In the genomic region with DNA sequence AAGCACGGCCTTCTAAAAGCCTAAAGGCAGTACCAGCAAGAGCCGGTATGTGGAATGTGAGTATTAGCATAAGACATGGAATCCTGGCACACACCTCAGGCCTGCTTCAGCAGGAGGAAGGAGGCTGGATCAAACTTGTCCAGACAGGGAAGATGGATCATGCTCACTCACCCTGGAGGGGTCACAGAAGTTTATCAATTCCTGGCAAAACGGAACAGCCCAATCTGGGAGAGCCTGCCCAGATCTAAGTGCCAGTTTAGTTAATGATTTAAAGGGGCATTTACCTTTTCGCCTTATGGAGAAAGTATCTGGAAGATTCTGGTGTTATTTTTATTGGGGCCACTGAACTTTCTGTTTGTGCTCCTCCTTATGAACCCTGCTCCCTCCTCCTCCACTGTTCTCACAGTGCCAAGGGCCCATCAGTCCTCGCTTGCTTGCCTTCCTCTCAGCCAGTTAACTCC, we compare ENCODE assay signal across 16 cellular contexts. TPM values are rescaled to one million over a fixed set of nuclear protein-coding genes. Genes with fewer than 3 reads are reported as not detected.
A peak's percentile ranks its signal among the peaks of the same experiment; 100 is the strongest.
DNase-seq lines count a peak whose midpoint lies in the region; ATAC-seq and TF ChIP-seq lines count a peak whose summit lies in the region.
"Had no signal": no experiment of that assay in that cellular context is flagged by ENCODE, and none has a peak within 500 bp of the region (broad histone marks: within the 10 kb centered on the region; RNA-seq: fewer than 3 reads in every experiment).

No MANE protein-coding gene starts in this region.

- no peak for TF ChIP-seq POLR2A in right lobe of liver (IDR thresholded peaks at IDR 0.05)

- TF ChIP-seq CTCF in epithelial cell of esophagus (IDR thresholded peaks at IDR 0.05; ENCODE audit: insufficient read depth, low read depth, low read length, missing control alignments) (peak; percentile 36), right lobe of liver (IDR thresholded peaks at IDR 0.05) (peak in 1 of 4 donors; percentile 9), upper lobe of right lung (IDR thresholded peaks at IDR 0.05) (no peak)

- ATAC-seq in Right ventricle myocardium superior (ENCODE audit: poor library complexity) (peak; percentile 20), Right ventricle myocardium inferior (no peak), right lobe of liver (peak; percentile 85 to 95 (median 90)), upper lobe of right lung (peak; percentile 70)
- ATAC-seq: gastrocnemius medialis; stimulated activated effector memory CD8-positive, alpha-beta T cell treated with anti-CD3 and anti-CD28 coated beads, Interleukin-12 subunit alpha, Interleukin-12 subunit beta, amount 100 ng/mL, for 72 hours had no signal

- H3K27ac ChIP-seq in right lobe of liver (peak overlapping the region; percentile 63 to 88 (median 81)), upper lobe of right lung (no peak overlapping the region)
- H3K27ac ChIP-seq: BLaER1, gastrocnemius medialis, PC-9 had no signal

- intact Hi-C loops in Right ventricle myocardium superior (cut with DNase I) = no loop called here
- intact Hi-C loops in Right ventricle myocardium inferior (cut with DNase I) = no loop called here
- intact Hi-C loops in right lobe of liver (cut with DNase I) = no loop called here
- intact Hi-C loops in upper lobe of right lung (cut with DNase I) = no loop called here
- intact Hi-C loops in posterior vena cava (cut with DNase I) = loop anchor here in 1 of 2 donors (10.0 kb wide), 1 partner anchor 158 kb away; no protein-coding TSS in a partner anchor

- H3K4me1 ChIP-seq in right lobe of liver = peaks cover 0 to 64% (median 19%) of the 10 kb centered on the region in 4 donors
- no peaks in the 10 kb centered on the region for H3K4me1 ChIP-seq in upper lobe of right lung
- H3K4me1 ChIP-seq: BLaER1, gastrocnemius medialis had no signal

- no peak for DNase-seq in Right ventricle myocardium superior
- DNase-seq in Right ventricle myocardium inferior (ENCODE audit: missing footprints) = no peak
- DNase-seq in epithelial cell of esophagus (ENCODE audit: low read depth) = peak; percentile 96
- DNase-seq in right lobe of liver = peak; percentile 31 to 82 (median 80)
- no peak for DNase-seq in upper lobe of right lung
- no peak for DNase-seq in activated CD4-positive, CD25-positive, alpha-beta regulatory T cell treated with anti-CD3 and anti-CD28 coated beads, Interleukin-2, amount 50 U/mL, for 72 hours
- DNase-seq in posterior vena cava (ENCODE audit: low spot score) = no peak
- DNase-seq in DMS153 (lab: John Stamatoyannopoulos, UW) = no peak
- DNase-seq: activated CD4-positive, alpha-beta T cell treated with anti-CD3 and anti-CD28 coated beads, Interleukin-2, amount 10 ng/mL, durations not matched to agents 7 days and 5 days; activated naive CD4-positive, alpha-beta T cell treated with Interleukin-2 at 50 U/mL for 16 hours; gastrocnemius medialis; NCI-H1436 treated with DMSO at 0.1 percent for 48 hours; NCI-H774; PC-9 had no signal

- H3K27me3 ChIP-seq in right lobe of liver = no peaks in the 10 kb centered on the region
- H3K27me3 ChIP-seq in upper lobe of right lung = no peaks in the 10 kb centered on the region
- H3K27me3 ChIP-seq: BLaER1, gastrocnemius medialis had no signal

- H3K36me3 ChIP-seq in right lobe of liver (no peaks in the 10 kb centered on the region), upper lobe of right lung (peaks cover 6% of the 10 kb centered on the region)
- H3K36me3 ChIP-seq: BLaER1, gastrocnemius medialis had no signal

- H3K4me3 ChIP-seq in epithelial cell of esophagus (ENCODE audit: low read length) = no peak overlapping the region
- no peak overlapping the region for H3K4me3 ChIP-seq in right lobe of liver
- no peak overlapping the region for H3K4me3 ChIP-seq in upper lobe of right lung
- H3K4me3 ChIP-seq: BLaER1, gastrocnemius medialis, PC-9 had no signal

- 12% methylated on average over 5 of the region's 5 CpGs for WGBS in right lobe of liver (ENCODE audit: insufficient coverage, low coverage, low lambda C conversion rate, missing lambda C conversion rate)

- no peaks in the 10 kb centered on the region for H3K9me3 ChIP-seq in right lobe of liver
- H3K9me3 ChIP-seq in upper lobe of right lung = no peaks in the 10 kb centered on the region
- H3K9me3 ChIP-seq: BLaER1, gastrocnemius medialis had no signal

RNA-seq across cellular contexts. Expression of a gene that starts 58.3 kb away (rescaled TPM):
- total RNA-seq in Right ventricle myocardium superior = 45.8 TPM
- 53.4 TPM for total RNA-seq in Right ventricle myocardium inferior
- 10 to 100 TPM; 27.9 to 83.6 (median 35.6) TPM for total RNA-seq in right lobe of liver
- 105 TPM for total RNA-seq in upper lobe of right lung
- total RNA-seq in posterior vena cava = 10 to 100 TPM; 82.8 to 87.5 TPM

Comparison
In these comparisons a context has a peak if more than half of its experiments do, and no peak if none do; other contexts are left out.
1. DNase-seq: peak in epithelial cell of esophagus (single experiment) and right lobe of liver (3 of 3); none in Right ventricle myocardium superior (single experiment), Right ventricle myocardium inferior (single experiment), upper lobe of right lung (single experiment), activated CD4-positive, CD25-positive, alpha-beta regulatory T cell treated with anti-CD3 and anti-CD28 coated beads, Interleukin-2, amount 50 U/mL, for 72 hours (single experiment), posterior vena cava (single experiment) and DMS153 (single experiment).